In genomic region chr10:127679642-127680255, GRCh38 we compare ENCODE assay signal across 14 cellular contexts. TPM values are rescaled to one million over a fixed set of nuclear protein-coding genes. Genes with fewer than 3 reads are reported as not detected.
A peak's percentile ranks its signal among the peaks of the same experiment; 100 is the strongest.
DNase-seq lines count a peak whose midpoint lies in the region; TF ChIP-seq lines count a peak whose summit lies in the region.
"Had no signal": no experiment of that assay in that cellular context is flagged by ENCODE, and none has a peak within 500 bp of the region (broad histone marks: within the 10 kb centered on the region; RNA-seq: fewer than 3 reads in every experiment).

No MANE protein-coding gene starts in this region.

- H3K36me3 Mint-ChIP-seq in activated CD4-positive, alpha-beta memory T cell treated with anti-CD3 and anti-CD28 coated beads for 36 hours, result no peaks in the 10 kb centered on the region

- H3K79me2 ChIP-seq in KMS-11 (ENCODE audit: insufficient read depth, low read depth) (no peaks in the 10 kb centered on the region), mammary epithelial cell (ENCODE audit: insufficient read depth, low read length) (no peaks in the 10 kb centered on the region), osteoblast (ENCODE audit: insufficient read depth, low read length) (no peaks in the 10 kb centered on the region)

- dilution Hi-C loops in mammary epithelial cell (cut with HindIII; ENCODE audit: low sequenced_read_pairs), result no loop called here

- H2AFZ ChIP-seq in KMS-11 (ENCODE audit: low read depth) (no peak overlapping the region), mammary epithelial cell (ENCODE audit: low read depth, low read length) (no peak overlapping the region), osteoblast (ENCODE audit: low read length) (no peak overlapping the region)

- no peaks in the 10 kb centered on the region for H3K27me3 Mint-ChIP-seq in activated CD4-positive, alpha-beta memory T cell treated with anti-CD3 and anti-CD28 coated beads for 36 hours

- no peak for DNase-seq in GM10248 (ENCODE audit: extremely low spot score)
- no peak for DNase-seq in mammary epithelial cell
- DNase-seq in osteoblast (ENCODE audit: insufficient read length, low spot score, missing footprints), result no peak
- DNase-seq in activated CD4-positive, alpha-beta memory T cell treated with anti-CD3 and anti-CD28 coated beads for 36 hours, result no peak
- no peak for DNase-seq in middle frontal gyrus (ENCODE audit: extremely low spot score, low spot score)
- DNase-seq in hypothalamus (lab: John Stamatoyannopoulos, UW), result no peak
- DNase-seq: activated T-cell treated with anti-CD3 and anti-CD28 coated beads, Interleukin-2, amount 50 U/mL, for 48 hours; anterior cingulate cortex; hippocampal formation; NCI-H510A; psoas muscle; stimulated activated naive CD8-positive, alpha-beta T cell treated with anti-CD3 and anti-CD28 coated beads, Interleukin-15, amount 100 ng/mL, for 72 hours had no signal

- no peaks in the 10 kb centered on the region for H4K20me1 ChIP-seq in KMS-11 (ENCODE audit: insufficient read depth)
- no peaks in the 10 kb centered on the region for H4K20me1 ChIP-seq in mammary epithelial cell (ENCODE audit: insufficient read depth, low read length)
- no peaks in the 10 kb centered on the region for H4K20me1 ChIP-seq in osteoblast (ENCODE audit: insufficient read depth, low read length)

- TF ChIP-seq CTCF in GM10248 (IDR thresholded peaks at IDR 0.05; ENCODE audit: control extremely low read depth, extremely low read depth, low read depth, missing control alignments), result peak; percentile 13
- peak; percentile 40; the same call in 1 of the 2 replicates for TF ChIP-seq CTCF in KMS-11 (conservative IDR thresholded peaks at IDR 0.05; ENCODE audit: low read depth, low read length)
- peak; percentile 26 to 39 for TF ChIP-seq CTCF in mammary epithelial cell (conservative IDR thresholded peaks at IDR 0.05 in 1 of 2, IDR thresholded peaks at IDR 0.05 in 1 of 2; ENCODE audit: extremely low read depth in 1 of 2, insufficient read depth in 1 of 2, low read depth in 1 of 2, low read length in 2 of 2)
- peak; percentile 31 for TF ChIP-seq CTCF in osteoblast (IDR thresholded peaks at IDR 0.05; ENCODE audit: extremely low read depth, low read depth, low read length)

- H3K27ac Mint-ChIP-seq in activated CD4-positive, alpha-beta memory T cell treated with anti-CD3 and anti-CD28 coated beads for 36 hours, result no peak overlapping the region

- no peaks in the 10 kb centered on the region for H3K4me1 Mint-ChIP-seq in activated CD4-positive, alpha-beta memory T cell treated with anti-CD3 and anti-CD28 coated beads for 36 hours (ENCODE audit: low read depth)
- H3K4me1 Mint-ChIP-seq: stimulated activated naive CD8-positive, alpha-beta T cell treated with anti-CD3 and anti-CD28 coated beads, Interleukin-15, amount 100 ng/mL, for 72 hours had no signal

- H3K36me3 ChIP-seq in KMS-11 (ENCODE audit: insufficient read depth), result no peaks in the 10 kb centered on the region
- no peaks in the 10 kb centered on the region for H3K36me3 ChIP-seq in mammary epithelial cell (ENCODE audit: insufficient read depth, low read length)
- H3K36me3 ChIP-seq in osteoblast (ENCODE audit: insufficient read depth, low read length), result no peaks in the 10 kb centered on the region

- no TSS peak for BruUV-seq in mammary epithelial cell (replicated peaks; lab: Mats Ljungman, UMichigan)

- H3K4me3 Mint-ChIP-seq in activated CD4-positive, alpha-beta memory T cell treated with anti-CD3 and anti-CD28 coated beads for 36 hours, result no peak overlapping the region
- H3K4me3 Mint-ChIP-seq: stimulated activated naive CD8-positive, alpha-beta T cell treated with anti-CD3 and anti-CD28 coated beads, Interleukin-15, amount 100 ng/mL, for 72 hours had no signal

- WGBS in mammary epithelial cell (ENCODE audit: low coverage, missing lambda C conversion rate), result 72% methylated on average over 3 of the region's 3 CpGs

- POLR2A ChIA-PET in GM10248 (lab: Yijun Ruan, JAX), result no interaction called here
- POLR2A ChIA-PET in activated CD4-positive, alpha-beta memory T cell treated with anti-CD3 and anti-CD28 coated beads for 36 hours (lab: Charles Lee), result no interaction called here

- H3K9ac ChIP-seq in KMS-11 (no peak overlapping the region), mammary epithelial cell (ENCODE audit: insufficient read depth, low read length) (no peak overlapping the region)

- no peaks in the 10 kb centered on the region for H3K9me3 ChIP-seq in mammary epithelial cell (replicated peaks; ENCODE audit: insufficient read depth, low read length)
- H3K9me3 ChIP-seq in osteoblast (ENCODE audit: low read depth, low read length), result no peaks in the 10 kb centered on the region
- H3K9me3 ChIP-seq: psoas muscle had no signal

- in situ Hi-C loops in mammary epithelial cell (cut with MboI; ENCODE audit: low sequenced_read_pairs in 2 of 2), result no loop called here

- CTCF ChIA-PET in GM10248 (lab: Yijun Ruan, JAX), result interaction anchor here (1.1 to 2.9 kb wide), 2 partner anchors 17 to 30 kb away, joined by 3 to 9 read pairs; no protein-coding TSS in a partner anchor
- CTCF ChIA-PET in mammary epithelial cell (lab: Charles Lee; ENCODE audit: low non-redundant PET), result interaction anchor here (0.6 kb wide), 1 partner anchor 180 kb away, joined by 3 read pairs; no protein-coding TSS in a partner anchor
- CTCF ChIA-PET in activated CD4-positive, alpha-beta memory T cell treated with anti-CD3 and anti-CD28 coated beads for 36 hours (lab: Charles Lee), result interaction anchor here (0.6 to 1.9 kb wide), 4 partner anchors 17 to 332 kb away, joined by 3 to 4 read pairs (median 4); no protein-coding TSS in a partner anchor

- H3K27ac ChIP-seq in KMS-11 (no peak overlapping the region), mammary epithelial cell (ENCODE audit: insufficient read depth, low read depth, low read length) (no peak overlapping the region), osteoblast (ENCODE audit: low read depth, low read length) (no peak overlapping the region)
- H3K27ac ChIP-seq: psoas muscle had no signal

- H3K4me2 ChIP-seq in KMS-11 (no peak overlapping the region), mammary epithelial cell (ENCODE audit: insufficient read depth, low read depth, low read length) (no peak overlapping the region), osteoblast (ENCODE audit: insufficient read depth, low read length) (no peak overlapping the region)

- intact Hi-C loops in mammary epithelial cell (cut with micrococcal nuclease), result loop anchor here (1.0 kb wide), 1 partner anchor 175 kb away; no protein-coding TSS in a partner anchor
- intact Hi-C loops in activated CD4-positive, alpha-beta memory T cell treated with anti-CD3 and anti-CD28 coated beads for 36 hours (cut with micrococcal nuclease), result no loop called here

- H3K27me3 ChIP-seq in KMS-11 (ENCODE audit: insufficient read depth, low read depth) (no peaks in the 10 kb centered on the region), mammary epithelial cell (ENCODE audit: insufficient read depth, low read length) (no peaks in the 10 kb centered on the region), osteoblast (ENCODE audit: insufficient read depth, low read length) (no peaks in the 10 kb centered on the region)

- no peak overlapping the region for H3K4me3 ChIP-seq in KMS-11 (IDR thresholded peaks at IDR 0.05; ENCODE audit: insufficient read depth, low read depth, low read length)
- H3K4me3 ChIP-seq in mammary epithelial cell (replicated peaks in 1 of 3; ENCODE audit: insufficient read depth in 1 of 3, low read depth in 2 of 3, low read length in 3 of 3), result no peak overlapping the region
- H3K4me3 ChIP-seq in osteoblast (ENCODE audit: insufficient read depth, low read length), result no peak overlapping the region
- H3K4me3 ChIP-seq: psoas muscle had no signal

- H3K4me1 ChIP-seq in KMS-11 (ENCODE audit: low read depth, poor library complexity, severe bottlenecking), result no peaks in the 10 kb centered on the region
- no peaks in the 10 kb centered on the region for H3K4me1 ChIP-seq in mammary epithelial cell (ENCODE audit: insufficient read depth, low read length)
- H3K4me1 ChIP-seq in osteoblast (ENCODE audit: insufficient read depth, low read length), result no peaks in the 10 kb centered on the region
- H3K4me1 ChIP-seq: psoas muscle had no signal

- no peaks in the 10 kb centered on the region for H3K9me3 Mint-ChIP-seq in activated CD4-positive, alpha-beta memory T cell treated with anti-CD3 and anti-CD28 coated beads for 36 hours
- H3K9me3 Mint-ChIP-seq: stimulated activated naive CD8-positive, alpha-beta T cell treated with anti-CD3 and anti-CD28 coated beads, Interleukin-15, amount 100 ng/mL, for 72 hours had no signal

RNA-seq across cellular contexts. Expression of gene FOXI2, which starts 57.2 kb away (rescaled TPM):
- total RNA-seq in mammary epithelial cell, result not detected
- not detected for polyA plus RNA-seq in mammary epithelial cell
- not detected for polyA minus RNA-seq in mammary epithelial cell
- total RNA-seq in osteoblast, result not detected in 2 replicates
- total RNA-seq in activated CD4-positive, alpha-beta memory T cell treated with anti-CD3 and anti-CD28 coated beads for 36 hours, result not detected
- total RNA-seq: mesenteric fat pad, psoas muscle had no signal
